14 cellular contexts compared by ENCODE assay signal in genomic region chr7:150481207-150481920, GRCh38. TPM values are rescaled to one million over a fixed set of nuclear protein-coding genes. Genes with fewer than 3 reads are reported as not detected.
DNase-seq lines count a peak whose midpoint lies in the region; ATAC-seq and TF ChIP-seq lines count a peak whose summit lies in the region.
"Had no signal": no experiment of that assay in that cellular context is flagged by ENCODE, and none has a peak within 500 bp of the region (broad histone marks: within the 10 kb centered on the region; RNA-seq: fewer than 3 reads in every experiment).

No MANE protein-coding gene starts in this region.

- no peaks in the 10 kb centered on the region for H3K9me3 ChIP-seq in muscle layer of duodenum (ENCODE audit: control insufficient read depth in 1 of 2, low read length in 2 of 2)
- H3K9me3 ChIP-seq in upper lobe of right lung: no peaks in the 10 kb centered on the region
- H3K9me3 ChIP-seq in HAP-1: no peaks in the 10 kb centered on the region

- no peak for TF ChIP-seq CTCF in upper lobe of right lung (IDR thresholded peaks at IDR 0.05)

- no peaks in the 10 kb centered on the region for H3K4me1 ChIP-seq in muscle layer of duodenum (ENCODE audit: control insufficient read depth in 1 of 2, insufficient read depth in 2 of 2, low read length in 2 of 2)
- peaks cover 31% of the 10 kb centered on the region for H3K4me1 ChIP-seq in upper lobe of right lung
- no peaks in the 10 kb centered on the region for H3K4me1 ChIP-seq in HAP-1

- in situ Hi-C loops in HAP-1 (cut with MboI; ENCODE audit: low sequenced_read_pairs): no loop called here

- peaks cover 16% of the 10 kb centered on the region for H3K36me3 Mint-ChIP-seq in activated naive CD8-positive, alpha-beta T cell treated with anti-CD3 and anti-CD28 coated beads, Interleukin-2, amount 50 U/mL, for 24 hours (ENCODE audit: low read depth)

- H3K27ac ChIP-seq in muscle layer of duodenum (ENCODE audit: low read length) (peak overlapping the region; percentile 47), upper lobe of right lung (peak overlapping the region; percentile 82)

- H3K36me3 ChIP-seq in muscle layer of duodenum (ENCODE audit: control insufficient read depth in 1 of 2, insufficient read depth in 2 of 2, low read length in 2 of 2): no peaks in the 10 kb centered on the region
- H3K36me3 ChIP-seq in upper lobe of right lung: peaks cover 11% of the 10 kb centered on the region
- no peaks in the 10 kb centered on the region for H3K36me3 ChIP-seq in HAP-1 (replicated peaks)

- peak; percentile 36 for DNase-seq in activated naive CD4-positive, alpha-beta T cell treated with Interleukin-2 at 50 U/mL for 16 hours
- DNase-seq in activated naive CD4-positive, alpha-beta T cell treated with anti-CD3 and anti-CD28 coated beads, Interleukin-2, amount 50 U/mL, for 16 hours: no peak
- no peak for DNase-seq in activated naive CD8-positive, alpha-beta T cell treated with anti-CD3 and anti-CD28 coated beads, Interleukin-2, amount 50 U/mL, for 24 hours
- DNase-seq in upper lobe of right lung: no peak
- DNase-seq in anterior cingulate cortex (lab: John Stamatoyannopoulos, UW): no peak
- DNase-seq in HAP-1 (ENCODE audit: low spot score in 2 of 2): no peak
- DNase-seq: hippocampal formation, NCI-H1436 treated with DMSO at 0.1 percent for 48 hours, nephron progenitor cell, PC-3 had no signal

- peak; percentile 60 for ATAC-seq in activated naive CD8-positive, alpha-beta T cell treated with anti-CD3 and anti-CD28 coated beads, Interleukin-2, amount 50 U/mL, for 24 hours
- ATAC-seq in upper lobe of right lung (peak; percentile 61), GM19467 (IDR thresholded peaks at IDR 0.05; ENCODE audit: unreplicated experiment) (no peak)
- ATAC-seq: PC-3 had no signal

- peak overlapping the region; percentile 97 for H3K27ac Mint-ChIP-seq in activated naive CD8-positive, alpha-beta T cell treated with anti-CD3 and anti-CD28 coated beads, Interleukin-2, amount 50 U/mL, for 24 hours
- H3K27ac Mint-ChIP-seq: nephron progenitor cell had no signal

- H3K9me3 Mint-ChIP-seq in activated naive CD8-positive, alpha-beta T cell treated with anti-CD3 and anti-CD28 coated beads, Interleukin-2, amount 50 U/mL, for 24 hours: no peaks in the 10 kb centered on the region

- peaks cover 94% of the 10 kb centered on the region for H3K4me1 Mint-ChIP-seq in activated naive CD8-positive, alpha-beta T cell treated with anti-CD3 and anti-CD28 coated beads, Interleukin-2, amount 50 U/mL, for 24 hours

- no peaks in the 10 kb centered on the region for H3K27me3 Mint-ChIP-seq in activated naive CD8-positive, alpha-beta T cell treated with anti-CD3 and anti-CD28 coated beads, Interleukin-2, amount 50 U/mL, for 24 hours

- H3K4me3 ChIP-seq in muscle layer of duodenum (ENCODE audit: low read depth in 1 of 2, low read length in 2 of 2) (no peak overlapping the region), upper lobe of right lung (no peak overlapping the region), HAP-1 (no peak overlapping the region)
- H3K4me3 ChIP-seq: coronary artery had no signal

- H3K27me3 ChIP-seq in muscle layer of duodenum (ENCODE audit: low read depth, low read length): no peaks in the 10 kb centered on the region
- H3K27me3 ChIP-seq in upper lobe of right lung: no peaks in the 10 kb centered on the region
- no peaks in the 10 kb centered on the region for H3K27me3 ChIP-seq in HAP-1 (ENCODE audit: low read depth)

- H3K4me3 Mint-ChIP-seq in activated naive CD8-positive, alpha-beta T cell treated with anti-CD3 and anti-CD28 coated beads, Interleukin-2, amount 50 U/mL, for 24 hours: peak overlapping the region; percentile 73
- H3K4me3 Mint-ChIP-seq: nephron progenitor cell had no signal

- intact Hi-C loops in upper lobe of right lung (cut with DNase I): no loop called here

RNA-seq across cellular contexts. Expression of gene GIMAP8, which starts 30.9 kb away (rescaled TPM):
- 42.3 TPM for total RNA-seq in upper lobe of right lung
- total RNA-seq: A673, PC-3 had no signal

RNA-seq across cellular contexts. Expression of gene GIMAP7, which starts 33.3 kb away (rescaled TPM):
- total RNA-seq in upper lobe of right lung: 47.0 TPM
- total RNA-seq: A673, PC-3 had no signal
